ENCODE assay signal across 8 cellular contexts in genomic region chr19:10193666-10194499, GRCh38. TPM values are rescaled to one million over a fixed set of nuclear protein-coding genes. Genes with fewer than 3 reads are reported as not detected.
A peak's percentile ranks its signal among the peaks of the same experiment; 100 is the strongest.
DNase-seq lines count a peak whose midpoint lies in the region; ATAC-seq and TF ChIP-seq lines count a peak whose summit lies in the region.

No MANE protein-coding gene starts in this region.

- DNase-seq in AG20443 (ENCODE audit: low spot score) (peak; percentile 60), T-helper 2 cell (peak in 3 of 5 experiments; percentile 5 to 48 (median 11)), endodermal cell (no peak), tibial artery (peak in 1 of 2 donors; percentile 30), superior temporal gyrus (ENCODE audit: extremely low spot score) (no peak)

- H3K27ac Mint-ChIP-seq in endodermal cell: peak overlapping the region; percentile 94

- H3K36me3 ChIP-seq in endodermal cell (ENCODE audit: control insufficient read depth, insufficient read depth, low read length) (peaks cover 21% of the 10 kb centered on the region), mucosa of rectum (ENCODE audit: control insufficient read depth in 2 of 2, insufficient read depth in 2 of 2, low read length in 2 of 2) (peaks cover 0 to 8% of the 10 kb centered on the region in 2 donors), tibial artery (no peaks in the 10 kb centered on the region)

- peaks cover 6% of the 10 kb centered on the region for H3K4me1 Mint-ChIP-seq in endodermal cell

- H3K27ac ChIP-seq in endodermal cell (ENCODE audit: low read depth, low read length) (peak overlapping the region; percentile 88), mucosa of rectum (ENCODE audit: low read depth in 2 of 2, low read length in 2 of 2) (peak overlapping the region; percentile 85 to 88), tibial artery (peak overlapping the region; percentile 81 to 87)

- no peaks in the 10 kb centered on the region for H3K27me3 Mint-ChIP-seq in endodermal cell (ENCODE audit: insufficient read depth)

- intact Hi-C loops in tibial artery (cut with DNase I; ENCODE audit: low total_unique reads): loop anchor here (10.0 kb wide), 1 partner anchor 89 kb away; the partner anchor contains the start of genes ANGPTL6 and PPAN

- TF ChIP-seq CTCF in endodermal cell (conservative IDR thresholded peaks at IDR 0.05) (no peak), tibial artery (IDR thresholded peaks at IDR 0.05) (no peak)

- H3K9ac ChIP-seq in endodermal cell (ENCODE audit: extremely low read depth, low read length, poor library complexity, severe bottlenecking): peak overlapping the region; percentile 74
- peak overlapping the region; percentile 82 to 85 for H3K9ac ChIP-seq in mucosa of rectum (ENCODE audit: low read depth in 1 of 2, low read length in 2 of 2)

- peaks cover 12% of the 10 kb centered on the region for H3K36me3 Mint-ChIP-seq in endodermal cell (ENCODE audit: low read depth)

- peak overlapping the region; percentile 93 for H3K4me3 ChIP-seq in endodermal cell (ENCODE audit: low read length)
- H3K4me3 ChIP-seq in mucosa of rectum (ENCODE audit: low read length in 2 of 2): peak overlapping the region; percentile 95 to 97
- H3K4me3 ChIP-seq in tibial artery: peak overlapping the region; percentile 82 to 84

- peak overlapping the region; percentile 91 for H3K4me3 Mint-ChIP-seq in endodermal cell

- H3K27me3 ChIP-seq in endodermal cell (ENCODE audit: control insufficient read depth, insufficient read depth, low read length, poor library complexity, severe bottlenecking) (no peaks in the 10 kb centered on the region), mucosa of rectum (ENCODE audit: control insufficient read depth in 2 of 2, insufficient read depth in 2 of 2, low read length in 2 of 2) (no peaks in the 10 kb centered on the region), tibial artery (no peaks in the 10 kb centered on the region)

- H3K9me3 Mint-ChIP-seq in endodermal cell: no peaks in the 10 kb centered on the region

- H3K4me1 ChIP-seq in endodermal cell (ENCODE audit: control insufficient read depth, insufficient read depth, low read length): no peaks in the 10 kb centered on the region
- peaks cover 8 to 13% of the 10 kb centered on the region in 2 donors for H3K4me1 ChIP-seq in mucosa of rectum (ENCODE audit: control insufficient read depth in 2 of 2, insufficient read depth in 2 of 2, low read length in 2 of 2)
- H3K4me1 ChIP-seq in tibial artery: peaks cover 0 to 22% (median 13%) of the 10 kb centered on the region in 4 donors

- H3K9me3 ChIP-seq in endodermal cell (ENCODE audit: control insufficient read depth, low read length): no peaks in the 10 kb centered on the region
- no peaks in the 10 kb centered on the region for H3K9me3 ChIP-seq in mucosa of rectum (ENCODE audit: control insufficient read depth in 2 of 2, low read length in 2 of 2)
- H3K9me3 ChIP-seq in tibial artery: no peaks in the 10 kb centered on the region

- ATAC-seq in GM19035 (IDR thresholded peaks at IDR 0.05; ENCODE audit: unreplicated experiment) (peak; percentile 12), HG03439 (IDR thresholded peaks at IDR 0.05; ENCODE audit: unreplicated experiment) (peak; percentile 18)

- 9 to 13% methylated on average over 15 to 31 of the region's 32 CpGs for WGBS in endodermal cell (ENCODE audit: insufficient coverage in 1 of 2, insufficient read length in 1 of 2), 2 experiments

RNA-seq across cellular contexts. Expression of gene DNMT1, which starts 0.9 kb away (rescaled TPM):
- 100 to 1,000 TPM; 163 to 189 TPM for total RNA-seq in endodermal cell
- polyA plus RNA-seq in endodermal cell (2013, experiment 1 of 2): 136 TPM
- polyA plus RNA-seq in endodermal cell (2013, experiment 2 of 2): 125 TPM

RNA-seq across cellular contexts. Expression of gene S1PR2, which starts 37.2 kb away (rescaled TPM):
- total RNA-seq in endodermal cell: 10 to 100 TPM; 11.0 to 16.4 TPM
- 7.6 TPM for polyA plus RNA-seq in endodermal cell (2013, experiment 1 of 2)
- polyA plus RNA-seq in endodermal cell (2013, experiment 2 of 2): 8.8 TPM

RNA-seq across cellular contexts. Expression of gene MRPL4, which starts 58.1 kb away (rescaled TPM):
- total RNA-seq in endodermal cell: 10 to 100 TPM; 66.0 to 69.2 TPM
- 53.3 TPM for polyA plus RNA-seq in endodermal cell (2013, experiment 1 of 2)
- 51.8 TPM for polyA plus RNA-seq in endodermal cell (2013, experiment 2 of 2)

Comparison
In these comparisons a context has a peak if more than half of its experiments do, and no peak if none do; other contexts are left out.
1. DNase-seq: peak in AG20443 (single experiment) and T-helper 2 cell (3 of 5); none in endodermal cell (single experiment) and superior temporal gyrus (single experiment).
2. Peak in every context shown above with its lines, with median percentiles within 50 percentile points of each other: H3K27ac ChIP-seq and H3K4me3 ChIP-seq.